In genomic region chr9:117782931-117783788, GRCh38 we compare ENCODE assay signal across 8 cellular contexts.
DNase-seq lines count a peak whose midpoint lies in the region; ATAC-seq and TF ChIP-seq lines count a peak whose summit lies in the region.

No MANE protein-coding gene starts in this region.

- H3K27me3 ChIP-seq in BJ (ENCODE audit: control insufficient read depth, insufficient read depth, low read length), result no peaks in the 10 kb centered on the region

- CTCF ChIA-PET in BJ (lab: Yijun Ruan, JAX), result interaction anchor here (0.6 to 2.1 kb wide), 7 partner anchors 10 to 1773 kb away, joined by 3 to 7 read pairs (median 3); no protein-coding TSS in a partner anchor

- TF ChIP-seq CTCF in BJ (IDR thresholded peaks at IDR 0.05; ENCODE audit: insufficient read depth, low read depth, low read length) (peak; percentile 95), lower leg skin (IDR thresholded peaks at IDR 0.05) (peak in 1 of 3 donors; percentile 72)

- WGBS in lower leg skin, 2 donors, result 24 to 25% methylated on average over 10 of the region's 10 CpGs

- no peak for TF ChIP-seq POLR2A in lower leg skin (IDR thresholded peaks at IDR 0.05)

- H3K36me3 ChIP-seq in BJ (ENCODE audit: control insufficient read depth, insufficient read depth, low read length), result no peaks in the 10 kb centered on the region

- DNase-seq in BJ (ENCODE audit: low read depth) (peak; percentile 68), NCI-H345 treated with DMSO at 0.1 percent for 48 hours (lab: John Stamatoyannopoulos, UW; ENCODE audit: unreplicated experiment) (peak; percentile 64), dermis blood vessel endothelial cell (peak; percentile 77), lower leg skin (ENCODE audit: low spot score in 2 of 2) (peak; percentile 70 to 91)
- peak; percentile 60 for DNase-seq in activated CD4-positive, alpha-beta T cell treated with anti-CD3 and anti-CD28 coated beads for 48 hours
- peak; percentile 48 for DNase-seq in stimulated activated CD4-positive, alpha-beta T cell treated with anti-CD3 and anti-CD28 coated beads, Interleukin-4, amount 100 ng/mL, for 24 hours

- POLR2A ChIA-PET in BJ (lab: Charles Lee), result interaction anchor here (0.7 kb wide), 1 partner anchor 108 kb away, joined by 3 read pairs; no protein-coding TSS in a partner anchor

- ATAC-seq in GM19025 (IDR thresholded peaks at IDR 0.05; ENCODE audit: low read depth, unreplicated experiment) (peak; percentile 58), HG03159 (IDR thresholded peaks at IDR 0.05; ENCODE audit: unreplicated experiment) (peak; percentile 67)

- intact Hi-C loops in lower leg skin (cut with DNase I; ENCODE audit: low total_unique reads), result no loop called here

- H3K4me3 ChIP-seq in BJ (ENCODE audit: low read depth, low read length), result peak overlapping the region; percentile 44
- no peak overlapping the region for H3K4me3 ChIP-seq in lower leg skin (ENCODE audit: low read depth, poor library complexity, severe bottlenecking)
